In genomic region chr13:41919741-41920487, GRCh38 we compare ENCODE assay signal across 17 cellular contexts. TPM values are rescaled to one million over a fixed set of nuclear protein-coding genes. Genes with fewer than 3 reads are reported as not detected.
DNase-seq lines count a peak whose midpoint lies in the region; ATAC-seq, FAIRE-seq and TF ChIP-seq lines count a peak whose summit lies in the region.
"Had no signal": no experiment of that assay in that cellular context is flagged by ENCODE, and none has a peak within 500 bp of the region (broad histone marks: within the 10 kb centered on the region; RNA-seq: fewer than 3 reads in every experiment).

No MANE protein-coding gene starts in this region.

- H3K36me3 Mint-ChIP-seq in activated naive CD4-positive, alpha-beta T cell treated with anti-CD3 and anti-CD28 coated beads, Interleukin-2, amount 50 U/mL, for 24 hours, result peaks cover 24% of the 10 kb centered on the region
- H3K36me3 Mint-ChIP-seq in CD14-positive monocyte, result peaks cover 7 to 13% of the 10 kb centered on the region in 2 donors

- H3K4me1 Mint-ChIP-seq in activated naive CD4-positive, alpha-beta T cell treated with anti-CD3 and anti-CD28 coated beads, Interleukin-2, amount 50 U/mL, for 24 hours, result peaks cover 72% of the 10 kb centered on the region
- H3K4me1 Mint-ChIP-seq in stimulated activated naive CD8-positive, alpha-beta T cell treated with anti-CD3 and anti-CD28 coated beads, Interleukin-15, amount 100 ng/mL, for 72 hours, result peaks cover 75% of the 10 kb centered on the region
- peaks cover 25% of the 10 kb centered on the region for H3K4me1 Mint-ChIP-seq in CD14-positive monocyte

- no peak overlapping the region for H3K4me3 Mint-ChIP-seq in activated naive CD4-positive, alpha-beta T cell treated with anti-CD3 and anti-CD28 coated beads, Interleukin-2, amount 50 U/mL, for 24 hours
- peak overlapping the region in 1 of 2 donors; percentile 6 for H3K4me3 Mint-ChIP-seq in stimulated activated naive CD8-positive, alpha-beta T cell treated with anti-CD3 and anti-CD28 coated beads, Interleukin-15, amount 100 ng/mL, for 72 hours
- H3K4me3 Mint-ChIP-seq in CD14-positive monocyte, result no peak overlapping the region

- FAIRE-seq in D721Med (lab: Jason Lieb, UNC), result no peak
- FAIRE-seq: RCC 7860 had no signal

- peak; percentile 31 for ATAC-seq in esophagus mucosa
- ATAC-seq in stimulated activated naive CD8-positive, alpha-beta T cell treated with anti-CD3 and anti-CD28 coated beads, Interleukin-15, amount 100 ng/mL, for 72 hours, result no peak

- peaks cover 3% of the 10 kb centered on the region for H3K9me3 Mint-ChIP-seq in activated naive CD4-positive, alpha-beta T cell treated with anti-CD3 and anti-CD28 coated beads, Interleukin-2, amount 50 U/mL, for 24 hours
- peaks cover 11 to 18% of the 10 kb centered on the region in 2 donors for H3K9me3 Mint-ChIP-seq in stimulated activated naive CD8-positive, alpha-beta T cell treated with anti-CD3 and anti-CD28 coated beads, Interleukin-15, amount 100 ng/mL, for 72 hours
- H3K9me3 Mint-ChIP-seq in CD14-positive monocyte, result peaks cover 5 to 30% (median 14%) of the 10 kb centered on the region in 7 donors

- DNase-seq in activated naive CD4-positive, alpha-beta T cell treated with Interleukin-2 at 50 U/mL for 16 hours, result no peak
- DNase-seq in NCI-H2107 (lab: John Stamatoyannopoulos, UW), result peak; percentile 65
- DNase-seq in stimulated activated naive CD8-positive, alpha-beta T cell treated with anti-CD3 and anti-CD28 coated beads, Interleukin-15, amount 100 ng/mL, for 72 hours, result no peak
- no peak for DNase-seq in foreskin melanocyte
- no peak for DNase-seq in D721Med (ENCODE audit: insufficient read length, low spot score)
- DNase-seq in CD14-positive monocyte (ENCODE audit: low spot score), result no peak
- DNase-seq: activated CD8-positive, alpha-beta memory T cell treated with anti-CD3 and anti-CD28 coated beads for 24 hours; activated effector memory CD4-positive, alpha-beta T cell treated with anti-CD3 and anti-CD28 coated beads, Interleukin-2, amount 50 U/mL, for 16 hours; cortex of kidney; GOT3; mammary epithelial cell; NCI-H187 treated with DMSO at 0.1 percent for 48 hours; NCI-H774; retina had no signal

- TF ChIP-seq CTCF in D721Med (IDR thresholded peaks at IDR 0.05; ENCODE audit: insufficient read depth, missing control alignments) (no peak), CD14-positive monocyte (IDR thresholded peaks at IDR 0.05) (no peak)

- H3K27ac Mint-ChIP-seq in activated naive CD4-positive, alpha-beta T cell treated with anti-CD3 and anti-CD28 coated beads, Interleukin-2, amount 50 U/mL, for 24 hours, result peak overlapping the region; percentile 70
- peak overlapping the region; percentile 89 to 93 for H3K27ac Mint-ChIP-seq in stimulated activated naive CD8-positive, alpha-beta T cell treated with anti-CD3 and anti-CD28 coated beads, Interleukin-15, amount 100 ng/mL, for 72 hours
- peak overlapping the region in 1 of 7 donors; percentile 8 for H3K27ac Mint-ChIP-seq in CD14-positive monocyte

- H3K27me3 Mint-ChIP-seq in activated naive CD4-positive, alpha-beta T cell treated with anti-CD3 and anti-CD28 coated beads, Interleukin-2, amount 50 U/mL, for 24 hours, result no peaks in the 10 kb centered on the region
- H3K27me3 Mint-ChIP-seq in stimulated activated naive CD8-positive, alpha-beta T cell treated with anti-CD3 and anti-CD28 coated beads, Interleukin-15, amount 100 ng/mL, for 72 hours, result no peaks in the 10 kb centered on the region
- H3K27me3 Mint-ChIP-seq in CD14-positive monocyte (ENCODE audit: low read depth in 3 of 3), result no peaks in the 10 kb centered on the region

- intact Hi-C loops in CD14-positive monocyte (cut with micrococcal nuclease), result no loop called here

RNA-seq across cellular contexts. Expression of gene VWA8, which starts 41.0 kb away (rescaled TPM):
- 11.5 TPM for total RNA-seq in esophagus mucosa
- 1 to 10 TPM; 2.0 to 3.4 TPM for polyA plus RNA-seq in CD14-positive monocyte
